ENCODE assay signal across 27 cellular contexts in the genomic region with DNA sequence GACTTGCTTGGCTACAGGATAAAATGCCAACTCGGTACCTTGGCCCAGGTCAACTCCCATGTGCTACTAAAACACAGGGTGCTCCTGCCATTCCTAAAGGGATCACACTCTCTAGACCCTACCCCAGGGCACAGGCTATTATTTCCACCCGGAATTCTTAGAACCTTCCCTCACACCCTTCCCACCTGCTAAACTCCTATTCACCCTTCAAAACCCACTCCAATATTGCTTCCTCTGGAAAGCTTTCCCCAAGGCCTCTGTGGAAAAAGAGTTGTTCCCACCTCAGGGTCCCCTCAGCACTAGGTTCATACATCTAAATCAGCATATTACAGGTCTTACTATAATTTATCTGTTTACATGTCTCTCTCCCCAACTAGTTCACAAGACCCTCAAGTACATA.
DNase-seq lines count a peak whose midpoint lies in the region; ATAC-seq and TF ChIP-seq lines count a peak whose summit lies in the region.
"Had no signal": no experiment of that assay in that cellular context is flagged by ENCODE, and none has a peak within 500 bp of the region (broad histone marks: within the 10 kb centered on the region; RNA-seq: fewer than 3 reads in every experiment).

No MANE protein-coding gene starts in this region.

- no peak overlapping the region for H3K9ac ChIP-seq in trophoblast cell (ENCODE audit: low read length)

- CTCF ChIA-PET in AG04450 (lab: Charles Lee), result interaction anchor here (1.2 kb wide), 1 partner anchor 225 kb away, joined by 6 read pairs; no protein-coding TSS in a partner anchor
- CTCF ChIA-PET in CD8-positive, alpha-beta T cell (lab: Charles Lee), result no interaction called here

- H3K4me1 Mint-ChIP-seq in CD8-positive, alpha-beta T cell (ENCODE audit: low read depth), result no peaks in the 10 kb centered on the region
- H3K4me1 Mint-ChIP-seq: B cell; CD8-positive, alpha-beta memory T cell; naive thymus-derived CD8-positive, alpha-beta T cell; T-cell had no signal

- H2BK5ac ChIP-seq in trophoblast cell (ENCODE audit: low read depth, low read length, poor library complexity), result no peak overlapping the region

- H3K4ac ChIP-seq in trophoblast cell (ENCODE audit: low read depth, low read length), result no peak overlapping the region

- POLR2A ChIA-PET in AG04450 (lab: Yijun Ruan, JAX), result no interaction called here
- POLR2A ChIA-PET in CD8-positive, alpha-beta T cell (lab: Charles Lee), result no interaction called here

- no peak overlapping the region for H2BK12ac ChIP-seq in trophoblast cell (ENCODE audit: low read length)

- H2BK120ac ChIP-seq in trophoblast cell (ENCODE audit: insufficient read depth, low read length, poor library complexity), result peak overlapping the region; percentile 23

- no peak overlapping the region for H3K4me2 ChIP-seq in trophoblast cell (ENCODE audit: low read length)
- H3K4me2 ChIP-seq: A549 had no signal

- no peak overlapping the region for H3K4me3 Mint-ChIP-seq in CD8-positive, alpha-beta T cell
- H3K4me3 Mint-ChIP-seq: activated naive CD4-positive, alpha-beta T cell treated with anti-CD3 and anti-CD28 coated beads for 36 hours; activated T-helper 1 cell treated with anti-CD3 and anti-CD28 coated beads, Interleukin-12 subunit alpha, Interleukin-12 subunit beta, Interleukin-2, Interleukin-4 antibody, amounts not matched to agents 30 ng/mL and 10 ng/mL and 1 ng/mL, durations not matched to agents 14 hours and 24 hours and 36 hours; B cell; CD8-positive, alpha-beta memory T cell; naive thymus-derived CD8-positive, alpha-beta T cell; T-cell had no signal

- peaks cover 46% of the 10 kb centered on the region for H3K4me1 ChIP-seq in foreskin keratinocyte
- H3K4me1 ChIP-seq in trophoblast cell (ENCODE audit: control insufficient read depth in 1 of 2, insufficient read depth in 2 of 2, low read length in 2 of 2), result peaks cover 3 to 15% of the 10 kb centered on the region in 2 experiments
- no peaks in the 10 kb centered on the region for H3K4me1 ChIP-seq in CD8-positive, alpha-beta T cell (ENCODE audit: insufficient read depth, low read length)
- H3K4me1 ChIP-seq: A549, adrenal gland, left ventricle myocardium inferior, Peyer's patch, right atrium auricular region, SJCRH30 had no signal

- WGBS in trophoblast cell (ENCODE audit: extremely low coverage, insufficient coverage, insufficient read length), result no CpG with 5 or more reads among the region's 2 CpGs

- H3K14ac ChIP-seq in trophoblast cell (ENCODE audit: low read length), result no peak overlapping the region

- no peak overlapping the region for H4K12ac ChIP-seq in trophoblast cell (ENCODE audit: low read depth, low read length)

- H3K4me3 ChIP-seq in AG04450 (ENCODE audit: low read depth, low read length) (no peak overlapping the region), WERI-Rb-1 (ENCODE audit: low read depth, low read length) (no peak overlapping the region), trophoblast cell (ENCODE audit: low read depth, low read length) (no peak overlapping the region)
- H3K4me3 ChIP-seq in CD8-positive, alpha-beta T cell (ENCODE audit: low read depth, low read length), result no peak overlapping the region
- H3K4me3 ChIP-seq: A549, adrenal gland, left ventricle myocardium inferior, ovary, Peyer's patch, right atrium auricular region, SJCRH30 had no signal

- DNase-seq in AG04450 (ENCODE audit: low read depth, low spot score) (no peak), WERI-Rb-1 (no peak), foreskin keratinocyte (no peak), trophoblast cell (no peak), HuH-7 (ENCODE audit: low spot score) (no peak)
- no peak for DNase-seq in CD8-positive, alpha-beta T cell
- no peak for DNase-seq in central memory CD4-positive, alpha-beta T cell
- DNase-seq: activated CD4-positive, alpha-beta T cell treated with anti-CD3 and anti-CD28 coated beads, Interleukin-2, amount 50 U/mL, for 48 hours; activated naive CD4-positive, alpha-beta T cell treated with anti-CD3 and anti-CD28 coated beads for 36 hours; CD8-positive, alpha-beta memory T cell; effector CD4-positive, alpha-beta T cell; H7; left ventricle myocardium inferior; naive thymus-derived CD8-positive, alpha-beta T cell; NCI-H1105; NCI-H2029; Peyer's patch; stimulated activated naive CD4-positive, alpha-beta T cell; T-cell had no signal

- H3K9me3 ChIP-seq in AG04450 (ENCODE audit: control insufficient read depth, insufficient read depth, low read length), result no peaks in the 10 kb centered on the region
- no peaks in the 10 kb centered on the region for H3K9me3 ChIP-seq in WERI-Rb-1 (ENCODE audit: severe bottlenecking)
- H3K9me3 ChIP-seq in trophoblast cell (ENCODE audit: insufficient read depth, low read depth, low read length), result peaks cover 2% of the 10 kb centered on the region
- no peaks in the 10 kb centered on the region for H3K9me3 ChIP-seq in CD8-positive, alpha-beta T cell (ENCODE audit: low read length)
- H3K9me3 ChIP-seq: A549, adrenal gland, left ventricle myocardium inferior, ovary, Peyer's patch, right atrium auricular region had no signal

- no peak overlapping the region for H4K8ac ChIP-seq in trophoblast cell (ENCODE audit: low read depth, low read length)

- H3K27ac ChIP-seq in AG04450 (ENCODE audit: low read depth, low read length), result peak overlapping the region; percentile 12
- H3K27ac ChIP-seq in WERI-Rb-1, result peak overlapping the region; percentile 92
- peak overlapping the region; percentile 99 for H3K27ac ChIP-seq in foreskin keratinocyte
- H3K27ac ChIP-seq in trophoblast cell (ENCODE audit: low read depth, low read length), result no peak overlapping the region
- no peak overlapping the region for H3K27ac ChIP-seq in CD8-positive, alpha-beta T cell (ENCODE audit: low read depth, low read length)
- H3K27ac ChIP-seq: A549, adrenal gland, left ventricle myocardium inferior, ovary, Peyer's patch, right atrium auricular region, SJCRH30 had no signal

- no peak overlapping the region for H2AK5ac ChIP-seq in trophoblast cell (ENCODE audit: low read length)

- H3K27me3 ChIP-seq in AG04450 (ENCODE audit: control insufficient read depth, insufficient read depth, low read length) (no peaks in the 10 kb centered on the region), WERI-Rb-1 (ENCODE audit: insufficient read depth, low read depth, severe bottlenecking) (no peaks in the 10 kb centered on the region), foreskin keratinocyte (no peaks in the 10 kb centered on the region), trophoblast cell (ENCODE audit: insufficient read depth, low read length) (no peaks in the 10 kb centered on the region)
- no peaks in the 10 kb centered on the region for H3K27me3 ChIP-seq in CD8-positive, alpha-beta T cell (ENCODE audit: insufficient read depth, low read length)
- H3K27me3 ChIP-seq: adrenal gland, ovary, Peyer's patch, right atrium auricular region, SJCRH30 had no signal

- H3K36me3 Mint-ChIP-seq in CD8-positive, alpha-beta T cell, result no peaks in the 10 kb centered on the region
- H3K36me3 Mint-ChIP-seq: CD8-positive, alpha-beta memory T cell; naive thymus-derived CD8-positive, alpha-beta T cell; T-cell had no signal

- ATAC-seq in foreskin keratinocyte (no peak), HG03045 (IDR thresholded peaks at IDR 0.05; ENCODE audit: unreplicated experiment) (no peak)
- ATAC-seq in CD8-positive, alpha-beta T cell, result no peak
- ATAC-seq: naive thymus-derived CD8-positive, alpha-beta T cell had no signal

- no peak overlapping the region for H3K27ac Mint-ChIP-seq in CD8-positive, alpha-beta T cell
- H3K27ac Mint-ChIP-seq: activated naive CD4-positive, alpha-beta T cell treated with anti-CD3 and anti-CD28 coated beads for 36 hours; activated T-helper 1 cell treated with anti-CD3 and anti-CD28 coated beads, Interleukin-12 subunit alpha, Interleukin-12 subunit beta, Interleukin-2, Interleukin-4 antibody, amounts not matched to agents 30 ng/mL and 10 ng/mL and 1 ng/mL, durations not matched to agents 14 hours and 24 hours and 36 hours; B cell; CD8-positive, alpha-beta memory T cell; naive thymus-derived CD8-positive, alpha-beta T cell; T-cell had no signal

- no peak for TF ChIP-seq CTCF in AG04450 (IDR thresholded peaks at IDR 0.05; ENCODE audit: low read depth, low read length)
- TF ChIP-seq CTCF in WERI-Rb-1 (IDR thresholded peaks at IDR 0.05; ENCODE audit: low read depth, low read length), result no peak
- no peak for TF ChIP-seq CTCF in foreskin keratinocyte (conservative IDR thresholded peaks at IDR 0.05)
- no peak for TF ChIP-seq CTCF in CD8-positive, alpha-beta T cell (IDR thresholded peaks at IDR 0.05)

- H3K9me3 Mint-ChIP-seq in CD8-positive, alpha-beta T cell, result no peaks in the 10 kb centered on the region
- H3K9me3 Mint-ChIP-seq: CD8-positive, alpha-beta memory T cell; naive thymus-derived CD8-positive, alpha-beta T cell; T-cell had no signal

- H3K79me1 ChIP-seq in trophoblast cell (ENCODE audit: low read length), result no peaks in the 10 kb centered on the region

- no peaks in the 10 kb centered on the region for H3K79me2 ChIP-seq in trophoblast cell (ENCODE audit: control insufficient read depth, insufficient read depth, low read length, poor library complexity)

- H3K27me3 Mint-ChIP-seq in CD8-positive, alpha-beta T cell (ENCODE audit: low read depth), result peaks cover 6% of the 10 kb centered on the region

- intact Hi-C loops in CD8-positive, alpha-beta T cell (cut with DNase I, micrococcal nuclease), result no loop called here

- no peak overlapping the region for H2AFZ ChIP-seq in trophoblast cell (ENCODE audit: insufficient read depth, low read length, poor library complexity)

- no peak overlapping the region for H3K23ac ChIP-seq in trophoblast cell (ENCODE audit: low read length)

- no peak overlapping the region for H4K91ac ChIP-seq in trophoblast cell (ENCODE audit: low read depth, low read length)

- H3K36me3 ChIP-seq in WERI-Rb-1 (no peaks in the 10 kb centered on the region), trophoblast cell (ENCODE audit: control insufficient read depth in 1 of 2, insufficient read depth in 2 of 2, low read length in 2 of 2) (no peaks in the 10 kb centered on the region)
- no peaks in the 10 kb centered on the region for H3K36me3 ChIP-seq in CD8-positive, alpha-beta T cell (ENCODE audit: insufficient read depth, low read length)
- H3K36me3 ChIP-seq: adrenal gland, left ventricle myocardium inferior, ovary, Peyer's patch, right atrium auricular region, SJCRH30 had no signal

- no peak overlapping the region for H3K18ac ChIP-seq in trophoblast cell (ENCODE audit: low read length)

Comparison
In these comparisons a context has a peak if more than half of its experiments do, and no peak if none do; other contexts are left out.
1. H3K27ac ChIP-seq: peak in AG04450 (single experiment), WERI-Rb-1 (single experiment) and foreskin keratinocyte (single experiment); none in trophoblast cell (single experiment) and CD8-positive, alpha-beta T cell (single experiment).